Comparison of ENCODE assay signal across 18 cellular contexts in genomic region chr2:24334245-24334633, GRCh38. TPM values are rescaled to one million over a fixed set of nuclear protein-coding genes. Genes with fewer than 3 reads are reported as not detected.
DNase-seq lines count a peak whose midpoint lies in the region; ATAC-seq and TF ChIP-seq lines count a peak whose summit lies in the region.
"Had no signal": no experiment of that assay in that cellular context is flagged by ENCODE, and none has a peak within 500 bp of the region (broad histone marks: within the 10 kb centered on the region; RNA-seq: fewer than 3 reads in every experiment).

No MANE protein-coding gene starts in this region.

- intact Hi-C loops in activated B cell treated with CpG ODN at 0.5 μM for 24 hours (cut with micrococcal nuclease) = no loop called here

- no peaks in the 10 kb centered on the region for H3K9me3 ChIP-seq in DOHH2 (ENCODE audit: control insufficient read depth, insufficient read depth, low read length)
- H3K9me3 ChIP-seq: vagina had no signal

- TF ChIP-seq CTCF in DOHH2 (IDR thresholded peaks at IDR 0.05; ENCODE audit: low read depth, low read length, poor library complexity, severe bottlenecking) (no peak), activated B cell treated with CpG ODN at 0.5 μM for 24 hours (IDR thresholded peaks at IDR 0.05) (no peak), fibroblast of pulmonary artery (IDR thresholded peaks at IDR 0.05; ENCODE audit: low read length, missing control alignments) (no peak), progenitor cell of endocrine pancreas (IDR thresholded peaks at IDR 0.05; ENCODE audit: unreplicated experiment) (no peak)

- peak overlapping the region; percentile 84 for H3K27ac Mint-ChIP-seq in activated B cell treated with CpG ODN at 0.5 μM for 24 hours
- no peak overlapping the region for H3K27ac Mint-ChIP-seq in progenitor cell of endocrine pancreas
- H3K27ac Mint-ChIP-seq: activated CD4-positive, alpha-beta memory T cell treated with anti-CD3 and anti-CD28 coated beads for 36 hours had no signal

- H3K4me1 Mint-ChIP-seq in activated B cell treated with CpG ODN at 0.5 μM for 24 hours = peaks cover 84% of the 10 kb centered on the region
- peaks cover 21% of the 10 kb centered on the region for H3K4me1 Mint-ChIP-seq in progenitor cell of endocrine pancreas (ENCODE audit: low read depth)

- H3K27me3 Mint-ChIP-seq in activated B cell treated with CpG ODN at 0.5 μM for 24 hours (no peaks in the 10 kb centered on the region), progenitor cell of endocrine pancreas (no peaks in the 10 kb centered on the region)
- H3K27me3 Mint-ChIP-seq: activated CD4-positive, alpha-beta memory T cell treated with anti-CD3 and anti-CD28 coated beads for 36 hours; stimulated activated naive CD8-positive, alpha-beta T cell treated with anti-CD3 and anti-CD28 coated beads, Interleukin-15, Interleukin-2, amounts not matched to agents 100 ng/mL and 50 ng/mL, for 24 hours had no signal

- H3K4me1 ChIP-seq in DOHH2 (ENCODE audit: control insufficient read depth, low read length) = peaks cover 86% of the 10 kb centered on the region

- H3K79me2 ChIP-seq in DOHH2 (ENCODE audit: control insufficient read depth, low read length) = peaks cover 87% of the 10 kb centered on the region

- no peak for DNase-seq in activated B cell treated with CpG ODN at 0.5 μM for 24 hours
- peak; percentile 47 for DNase-seq in fibroblast of pulmonary artery (ENCODE audit: low read depth)
- peak; percentile 86 for DNase-seq in renal cortical epithelial cell (ENCODE audit: low read depth)
- DNase-seq in C1 segment of cervical spinal cord (lab: John Stamatoyannopoulos, UW) = no peak
- no peak for DNase-seq in activated CD8-positive, alpha-beta memory T cell treated with anti-CD3 and anti-CD28 coated beads, Interleukin-2, amount 50 U/mL, for 48 hours
- DNase-seq in progenitor cell of endocrine pancreas (ENCODE audit: low spot score, unreplicated experiment) = no peak
- DNase-seq: activated CD4-positive, alpha-beta memory T cell treated with anti-CD3 and anti-CD28 coated beads for 36 hours; EL; immature natural killer cell; NCI-H2029; NCI-H526 had no signal

- no peaks in the 10 kb centered on the region for H3K27me3 ChIP-seq in DOHH2 (ENCODE audit: control insufficient read depth, low read length)
- H3K27me3 ChIP-seq: vagina had no signal

- peaks cover 37% of the 10 kb centered on the region for H3F3A ChIP-seq in DOHH2 (ENCODE audit: control insufficient read depth, insufficient read depth)

- no peak overlapping the region for H3K4me3 Mint-ChIP-seq in activated B cell treated with CpG ODN at 0.5 μM for 24 hours
- H3K4me3 Mint-ChIP-seq in progenitor cell of endocrine pancreas (ENCODE audit: low read depth) = no peak overlapping the region
- H3K4me3 Mint-ChIP-seq: activated CD4-positive, alpha-beta memory T cell treated with anti-CD3 and anti-CD28 coated beads for 36 hours; stimulated activated naive CD8-positive, alpha-beta T cell treated with anti-CD3 and anti-CD28 coated beads, Interleukin-15, Interleukin-2, amounts not matched to agents 100 ng/mL and 50 ng/mL, for 24 hours had no signal

- no peaks in the 10 kb centered on the region for H3K9me2 ChIP-seq in DOHH2 (replicated peaks; ENCODE audit: control insufficient read depth, low read length)

- H3K4me3 ChIP-seq in DOHH2 (ENCODE audit: low read length) = peak overlapping the region; percentile 34
- H3K4me3 ChIP-seq in fibroblast of pulmonary artery (replicated peaks; ENCODE audit: low read depth, low read length) = no peak overlapping the region
- H3K4me3 ChIP-seq: smooth muscle cell, vagina had no signal

- no peaks in the 10 kb centered on the region for H3K36me3 ChIP-seq in DOHH2 (ENCODE audit: control insufficient read depth, low read length)
- H3K36me3 ChIP-seq: vagina had no signal

- H3K4me2 ChIP-seq in DOHH2 (ENCODE audit: low read length) = peak overlapping the region; percentile 44
- H3K4me2 ChIP-seq: smooth muscle cell had no signal

- peaks cover 9% of the 10 kb centered on the region for H3K36me3 Mint-ChIP-seq in activated B cell treated with CpG ODN at 0.5 μM for 24 hours (ENCODE audit: low read depth)
- peaks cover 5% of the 10 kb centered on the region for H3K36me3 Mint-ChIP-seq in progenitor cell of endocrine pancreas (ENCODE audit: insufficient read depth)
- H3K36me3 Mint-ChIP-seq: immature natural killer cell had no signal

- peak overlapping the region; percentile 94 for H3K27ac ChIP-seq in DOHH2 (ENCODE audit: low read depth, low read length)
- H3K27ac ChIP-seq: C4-2B, vagina had no signal

- ATAC-seq in activated B cell treated with CpG ODN at 0.5 μM for 24 hours (ENCODE audit: low read depth) = no peak
- ATAC-seq in HG02678 (IDR thresholded peaks at IDR 0.05; ENCODE audit: unreplicated experiment) = no peak
- ATAC-seq: Panc1 had no signal

- H3K9me3 Mint-ChIP-seq in activated B cell treated with CpG ODN at 0.5 μM for 24 hours = no peaks in the 10 kb centered on the region
- peaks cover 5% of the 10 kb centered on the region for H3K9me3 Mint-ChIP-seq in progenitor cell of endocrine pancreas (ENCODE audit: low read depth)
- H3K9me3 Mint-ChIP-seq: activated CD4-positive, alpha-beta memory T cell treated with anti-CD3 and anti-CD28 coated beads for 36 hours; immature natural killer cell had no signal

- no peaks in the 10 kb centered on the region for H4K20me1 ChIP-seq in DOHH2 (ENCODE audit: control insufficient read depth, insufficient read depth, low read depth, low read length)

- CTCF ChIA-PET in activated B cell treated with CpG ODN at 0.5 μM for 24 hours (lab: Charles Lee) = interaction anchor here (0.6 kb wide), 1 partner anchor 57 kb away, joined by 3 read pairs; no protein-coding TSS in a partner anchor

- POLR2A ChIA-PET in activated B cell treated with CpG ODN at 0.5 μM for 24 hours (lab: Charles Lee) = interaction anchor here (0.6 to 0.7 kb wide), 2 partner anchors 17 to 20 kb away, joined by 3 to 10 read pairs; no protein-coding TSS in a partner anchor

RNA-seq across cellular contexts. Expression of gene ITSN2, which starts 26.1 kb away (rescaled TPM):
- 147 and 156 TPM in 2 replicates for total RNA-seq in activated B cell treated with CpG ODN at 0.5 μM for 24 hours
- 33.2 and 39.2 TPM in 2 replicates for total RNA-seq in renal cortical epithelial cell
- 25.5 and 26.7 TPM in 2 replicates for total RNA-seq in progenitor cell of endocrine pancreas

Comparison
In these comparisons a context has a peak if more than half of its experiments do, and no peak if none do; other contexts are left out.
1. DNase-seq: peak in fibroblast of pulmonary artery (single experiment) and renal cortical epithelial cell (single experiment); none in activated B cell treated with CpG ODN at 0.5 μM for 24 hours (single experiment), C1 segment of cervical spinal cord (0 of 14), activated CD8-positive, alpha-beta memory T cell treated with anti-CD3 and anti-CD28 coated beads, Interleukin-2, amount 50 U/mL, for 48 hours (single experiment) and progenitor cell of endocrine pancreas (single experiment).